In genomic region chr6:69584913-69585729, GRCh38 we compare ENCODE assay signal across 8 cellular contexts.
DNase-seq lines count a peak whose midpoint lies in the region; ATAC-seq, FAIRE-seq and TF ChIP-seq lines count a peak whose summit lies in the region.

No MANE protein-coding gene starts in this region.

- DNase-seq in caudate nucleus (lab: John Stamatoyannopoulos, UW) = peak in 30 of 61 donors; percentile 4 to 84 (median 27)
- no peak for DNase-seq in HTR-8/SVneo (ENCODE audit: insufficient read length, low spot score)
- DNase-seq in testis = no peak
- DNase-seq in ovary = no peak

- ATAC-seq in GM18498 (IDR thresholded peaks at IDR 0.05; ENCODE audit: unreplicated experiment) (peak; percentile 93), GM21390 (IDR thresholded peaks at IDR 0.05; ENCODE audit: unreplicated experiment) (peak; percentile 90), HG03575 (IDR thresholded peaks at IDR 0.05; ENCODE audit: extremely low read depth, insufficient number of reproducible peaks, low FRiP score, unreplicated experiment) (peak; percentile 88), esophagus mucosa (no peak)

- WGBS in testis, 2 donors = 38% methylated on average over 9 of the region's 9 CpGs
- WGBS in ovary, 3 donors = 36 to 50% (median 47%) methylated on average over 9 of the region's 9 CpGs

- H3K4me1 ChIP-seq in testis (no peaks in the 10 kb centered on the region), ovary (ENCODE audit: insufficient read depth) (no peaks in the 10 kb centered on the region)

- TF ChIP-seq EP300 in ovary (IDR thresholded peaks at IDR 0.05) = no peak

- H3K9me3 ChIP-seq in testis (no peaks in the 10 kb centered on the region), ovary (no peaks in the 10 kb centered on the region)

- no peaks in the 10 kb centered on the region for H3K27me3 ChIP-seq in testis
- no peaks in the 10 kb centered on the region for H3K27me3 ChIP-seq in ovary

- TF ChIP-seq CTCF in testis (IDR thresholded peaks at IDR 0.05) (no peak), ovary (IDR thresholded peaks at IDR 0.05) (no peak)

- no peak for FAIRE-seq in HTR-8/SVneo (lab: Jason Lieb, UNC)

- H3K4me3 ChIP-seq in testis (no peak overlapping the region), ovary (no peak overlapping the region)

- intact Hi-C loops in testis (cut with DNase I; ENCODE audit: low total_unique reads) (no loop called here), ovary (cut with DNase I) (no loop called here)

- TF ChIP-seq POLR2A in testis (IDR thresholded peaks at IDR 0.05) (no peak), ovary (IDR thresholded peaks at IDR 0.05) (no peak)

- peak overlapping the region; percentile 60 for H3K27ac ChIP-seq in caudate nucleus (ENCODE audit: low read depth, low read length)
- H3K27ac ChIP-seq in testis = no peak overlapping the region
- H3K27ac ChIP-seq in ovary = no peak overlapping the region

- no peaks in the 10 kb centered on the region for H3K36me3 ChIP-seq in testis (ENCODE audit: low read depth, missing control alignments)
- H3K36me3 ChIP-seq in ovary = no peaks in the 10 kb centered on the region
